In the genomic region with DNA sequence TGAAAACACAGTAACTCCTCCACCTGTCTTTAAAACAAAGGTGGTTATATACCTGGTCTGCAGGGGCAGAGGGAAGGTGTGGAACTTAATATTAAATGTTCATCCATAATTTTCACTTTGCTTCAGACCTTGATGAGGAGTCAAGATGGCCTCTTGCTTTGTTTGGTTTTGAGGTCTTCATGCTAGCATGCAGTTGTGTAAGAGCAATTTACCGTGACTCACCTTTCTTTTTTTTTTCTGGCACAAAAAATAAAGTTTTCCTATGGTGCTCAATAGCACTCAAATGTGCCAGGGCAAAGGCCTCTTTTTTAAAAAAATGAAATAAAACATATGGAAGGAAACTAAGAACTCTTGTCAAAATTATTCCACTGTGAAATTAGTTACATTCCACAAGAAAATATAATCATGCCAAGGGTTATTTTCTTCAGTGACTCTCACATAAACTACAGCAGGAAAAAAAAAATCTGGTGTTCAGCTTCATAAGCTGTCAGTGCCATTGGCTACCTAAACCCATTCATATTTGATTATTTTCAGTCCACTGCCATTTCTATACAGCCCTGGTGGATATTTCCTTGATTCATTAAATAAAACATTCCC, we compare ENCODE assay signal across 12 cellular contexts.
A peak's percentile ranks its signal among the peaks of the same experiment; 100 is the strongest.
DNase-seq lines count a peak whose midpoint lies in the region; ATAC-seq and TF ChIP-seq lines count a peak whose summit lies in the region.
"Had no signal": no experiment of that assay in that cellular context is flagged by ENCODE, and none has a peak within 500 bp of the region (broad histone marks: within the 10 kb centered on the region; RNA-seq: fewer than 3 reads in every experiment).

No MANE protein-coding gene starts in this region.

- H3K27ac ChIP-seq in HUES64 (ENCODE audit: low read depth, low read length): peak overlapping the region; percentile 33
- no peak overlapping the region for H3K27ac ChIP-seq in foreskin keratinocyte
- H3K27ac ChIP-seq: gastrocnemius medialis, parathyroid adenoma had no signal

- ATAC-seq in GM18502 (IDR thresholded peaks at IDR 0.05; ENCODE audit: poor library complexity, unreplicated experiment): peak; percentile 27
- ATAC-seq in HG02588 (IDR thresholded peaks at IDR 0.05; ENCODE audit: unreplicated experiment): peak; percentile 3
- ATAC-seq in foreskin keratinocyte: peak; percentile 38
- ATAC-seq: activated T-cell treated with anti-CD3 and anti-CD28 coated beads, Interleukin-2, amount 50 U/mL, for 4 hours; gastrocnemius medialis had no signal

- no peaks in the 10 kb centered on the region for H3K4me1 Mint-ChIP-seq in activated CD4-positive, alpha-beta memory T cell treated with anti-CD3 and anti-CD28 coated beads, Interleukin-2, amount 10 ng/mL, durations not matched to agents 7 days and 5 days

- no peaks in the 10 kb centered on the region for H3K9me3 Mint-ChIP-seq in activated CD4-positive, alpha-beta memory T cell treated with anti-CD3 and anti-CD28 coated beads, Interleukin-2, amount 10 ng/mL, durations not matched to agents 7 days and 5 days

- 91% methylated on average over 1 of the region's 1 CpG for WGBS in HUES64

- no peaks in the 10 kb centered on the region for H3K27me3 Mint-ChIP-seq in activated CD4-positive, alpha-beta memory T cell treated with anti-CD3 and anti-CD28 coated beads, Interleukin-2, amount 10 ng/mL, durations not matched to agents 7 days and 5 days

- H3K36me3 Mint-ChIP-seq in activated CD4-positive, alpha-beta memory T cell treated with anti-CD3 and anti-CD28 coated beads, Interleukin-2, amount 10 ng/mL, durations not matched to agents 7 days and 5 days (ENCODE audit: low read depth): no peaks in the 10 kb centered on the region

- DNase-seq in foreskin keratinocyte: peak; percentile 12 to 43
- no peak for DNase-seq in activated CD4-positive, alpha-beta memory T cell treated with anti-CD3 and anti-CD28 coated beads, Interleukin-2, amount 10 ng/mL, durations not matched to agents 7 days and 5 days
- no peak for DNase-seq in GF-D8 (lab: John Stamatoyannopoulos, UW)
- DNase-seq in middle frontal gyrus (ENCODE audit: extremely low spot score, low spot score): no peak
- no peak for DNase-seq in NCI-H2227 (lab: John Stamatoyannopoulos, UW; ENCODE audit: unreplicated experiment)
- DNase-seq: activated T-cell treated with anti-CD3 and anti-CD28 coated beads, Interleukin-2, amount 50 U/mL, for 4 hours; gastrocnemius medialis; SHP77 treated with DMSO at 0.1 percent for 48 hours had no signal

- no peak for TF ChIP-seq CTCF in foreskin keratinocyte (conservative IDR thresholded peaks at IDR 0.05)

- H3K36me3 ChIP-seq in HUES64 (ENCODE audit: insufficient read depth, low read length): no peaks in the 10 kb centered on the region
- H3K36me3 ChIP-seq: gastrocnemius medialis had no signal

- H3K4me1 ChIP-seq in HUES64 (ENCODE audit: insufficient read depth, low read length): peaks cover 50% of the 10 kb centered on the region
- H3K4me1 ChIP-seq in foreskin keratinocyte: peaks cover 31% of the 10 kb centered on the region

- no peak overlapping the region for H3K27ac Mint-ChIP-seq in activated CD4-positive, alpha-beta memory T cell treated with anti-CD3 and anti-CD28 coated beads, Interleukin-2, amount 10 ng/mL, durations not matched to agents 7 days and 5 days

- H3K27me3 ChIP-seq in HUES64 (ENCODE audit: insufficient read depth, low read length): no peaks in the 10 kb centered on the region
- H3K27me3 ChIP-seq in foreskin keratinocyte: no peaks in the 10 kb centered on the region
- H3K27me3 ChIP-seq: gastrocnemius medialis had no signal

- no peak overlapping the region for H3K4me3 ChIP-seq in HUES64 (ENCODE audit: low read length)
- H3K4me3 ChIP-seq: gastrocnemius medialis had no signal

- no peak overlapping the region for H3K4me3 Mint-ChIP-seq in activated CD4-positive, alpha-beta memory T cell treated with anti-CD3 and anti-CD28 coated beads, Interleukin-2, amount 10 ng/mL, durations not matched to agents 7 days and 5 days
- H3K4me3 Mint-ChIP-seq: activated T-cell treated with anti-CD3 and anti-CD28 coated beads, Interleukin-2, amount 50 U/mL, for 4 hours had no signal

- CTCF ChIA-PET in activated CD4-positive, alpha-beta memory T cell treated with anti-CD3 and anti-CD28 coated beads, Interleukin-2, amount 10 ng/mL, durations not matched to agents 7 days and 5 days (lab: Charles Lee): no interaction called here

- H3K9me3 ChIP-seq in HUES64 (ENCODE audit: insufficient read depth, low read depth, low read length): peaks cover 5% of the 10 kb centered on the region
- H3K9me3 ChIP-seq: gastrocnemius medialis had no signal

- peak overlapping the region; percentile 19; the same call in 1 of the 2 replicates for H3K9ac ChIP-seq in HUES64 (ENCODE audit: low read depth, low read length)
- H3K9ac ChIP-seq: parathyroid adenoma had no signal

- POLR2A ChIA-PET in activated CD4-positive, alpha-beta memory T cell treated with anti-CD3 and anti-CD28 coated beads, Interleukin-2, amount 10 ng/mL, durations not matched to agents 7 days and 5 days (lab: Charles Lee): no interaction called here

Comparison
In these comparisons a context has a peak if more than half of its experiments do, and no peak if none do; other contexts are left out.
1. DNase-seq: peak in foreskin keratinocyte (2 of 2); none in activated CD4-positive, alpha-beta memory T cell treated with anti-CD3 and anti-CD28 coated beads, Interleukin-2, amount 10 ng/mL, durations not matched to agents 7 days and 5 days (single experiment), GF-D8 (single experiment), middle frontal gyrus (single experiment) and NCI-H2227 (single experiment).
2. Peak in every context shown above with its lines, with median percentiles within 50 percentile points of each other: ATAC-seq.